In the genomic region with DNA sequence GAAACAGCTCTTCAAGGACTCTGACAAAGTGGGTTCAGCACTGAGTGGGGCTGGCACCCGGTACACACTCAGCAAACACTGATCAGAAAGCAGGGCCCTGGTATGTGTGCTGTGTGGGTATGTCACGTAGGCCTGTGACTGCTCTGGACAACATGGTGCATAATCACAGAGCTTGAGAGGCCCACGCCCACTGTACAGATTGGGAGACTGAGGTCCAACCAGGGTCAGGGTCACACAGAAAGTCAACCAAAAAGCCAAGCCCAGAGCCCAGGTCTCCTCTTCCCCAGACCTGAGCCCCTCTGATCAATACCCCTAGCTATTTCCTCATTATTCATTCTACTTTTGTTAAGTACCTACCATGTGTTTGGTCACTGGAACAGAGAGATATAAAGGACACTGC, we compare ENCODE assay signal across 27 cellular contexts.
DNase-seq lines count a peak whose midpoint lies in the region; ATAC-seq, FAIRE-seq and TF ChIP-seq lines count a peak whose summit lies in the region.
"Had no signal": no experiment of that assay in that cellular context is flagged by ENCODE, and none has a peak within 500 bp of the region (broad histone marks: within the 10 kb centered on the region; RNA-seq: fewer than 3 reads in every experiment).

No MANE protein-coding gene starts in this region.

- H3K4me3 ChIP-seq in bronchial epithelial cell (ENCODE audit: low read depth, low read length) = no peak overlapping the region
- H3K4me3 ChIP-seq in neural progenitor cell = no peak overlapping the region
- no peak overlapping the region for H3K4me3 ChIP-seq in thyroid gland (replicated peaks in 1 of 3)
- H3K4me3 ChIP-seq: BLaER1 treated with 17β-estradiol and CSF1 and Interleukin-3, amounts not matched to agents 10 nM and 100 nM; GM12878 had no signal

- H3K79me2 ChIP-seq in neural progenitor cell (ENCODE audit: low read depth) = no peaks in the 10 kb centered on the region

- H3K9me3 ChIP-seq in neural progenitor cell (ENCODE audit: low read depth) (no peaks in the 10 kb centered on the region), thyroid gland (no peaks in the 10 kb centered on the region)
- H3K9me3 ChIP-seq: BLaER1 treated with 17β-estradiol and CSF1 and Interleukin-3, amounts not matched to agents 10 nM and 100 nM had no signal

- H3F3A ChIP-seq in neural progenitor cell (ENCODE audit: low read depth) = no peaks in the 10 kb centered on the region

- FAIRE-seq in bronchial epithelial cell (lab: Jason Lieb, UNC) = peak; percentile 72
- FAIRE-seq: A204.1, GM12878, GM12892, GM18507 had no signal

- H3K36me3 ChIP-seq in bronchial epithelial cell (ENCODE audit: control insufficient read depth, insufficient read depth, low read length) (no peaks in the 10 kb centered on the region), neural progenitor cell (no peaks in the 10 kb centered on the region), thyroid gland (no peaks in the 10 kb centered on the region)
- H3K36me3 ChIP-seq: BLaER1 treated with 17β-estradiol and CSF1 and Interleukin-3, amounts not matched to agents 10 nM and 100 nM had no signal

- no peak overlapping the region for H3K27ac Mint-ChIP-seq in neural progenitor cell
- H3K27ac Mint-ChIP-seq in activated CD4-positive, alpha-beta T cell treated with anti-CD3 and anti-CD28 coated beads for 36 hours = no peak overlapping the region
- H3K27ac Mint-ChIP-seq: B cell; CD14-positive monocyte; CD4-positive, alpha-beta memory T cell; CD4-positive, CD25-positive, alpha-beta regulatory T cell; CD8-positive, alpha-beta memory T cell had no signal

- H3K27ac ChIP-seq in C4-2B (peak overlapping the region; percentile 63), neural progenitor cell (no peak overlapping the region), thyroid gland (peak overlapping the region in 2 of 3 donors; percentile 58 to 85)
- H3K27ac ChIP-seq: BLaER1 treated with 17β-estradiol and CSF1 and Interleukin-3, amounts not matched to agents 10 nM and 100 nM had no signal

- intact Hi-C loops in thyroid gland (cut with DNase I) = no loop called here
- intact Hi-C loops in activated CD4-positive, alpha-beta T cell treated with anti-CD3 and anti-CD28 coated beads for 36 hours (cut with DNase I, micrococcal nuclease) = no loop called here

- peaks cover 30% of the 10 kb centered on the region for H3K27me3 Mint-ChIP-seq in neural progenitor cell (ENCODE audit: insufficient read depth, low read depth)
- H3K27me3 Mint-ChIP-seq in activated CD4-positive, alpha-beta T cell treated with anti-CD3 and anti-CD28 coated beads for 36 hours = no peaks in the 10 kb centered on the region

- no peaks in the 10 kb centered on the region for H3K36me3 Mint-ChIP-seq in neural progenitor cell
- H3K36me3 Mint-ChIP-seq in activated CD4-positive, alpha-beta T cell treated with anti-CD3 and anti-CD28 coated beads for 36 hours (ENCODE audit: low read depth) = no peaks in the 10 kb centered on the region
- H3K36me3 Mint-ChIP-seq: CD14-positive monocyte; CD4-positive, alpha-beta memory T cell; CD4-positive, CD25-positive, alpha-beta regulatory T cell; CD8-positive, alpha-beta memory T cell had no signal

- H3K9ac ChIP-seq in neural progenitor cell = no peak overlapping the region
- H3K9ac ChIP-seq: BLaER1 treated with 17β-estradiol and CSF1 and Interleukin-3, amounts not matched to agents 10 nM and 100 nM had no signal

- POLR2A ChIA-PET in activated CD4-positive, alpha-beta T cell treated with anti-CD3 and anti-CD28 coated beads for 36 hours (lab: Charles Lee) = interaction anchor here (0.7 kb wide), 1 partner anchor 167 kb away, joined by 3 read pairs; no protein-coding TSS in a partner anchor

- CTCF ChIA-PET in activated CD4-positive, alpha-beta T cell treated with anti-CD3 and anti-CD28 coated beads for 36 hours (lab: Charles Lee) = interaction anchor here (0.6 to 1.7 kb wide), 2 partner anchors 22 to 464 kb away, joined by 3 to 4 read pairs; no protein-coding TSS in a partner anchor

- no peak for ATAC-seq in GM21825 (IDR thresholded peaks at IDR 0.05; ENCODE audit: unreplicated experiment)
- ATAC-seq in activated CD4-positive, alpha-beta T cell treated with anti-CD3 and anti-CD28 coated beads for 36 hours = no peak
- ATAC-seq: GM12878 had no signal

- DNase-seq in bronchial epithelial cell (ENCODE audit: low read depth) (no peak), neural progenitor cell (ENCODE audit: low spot score) (no peak), thyroid gland (no peak), T1000 (lab: John Stamatoyannopoulos, UW) (no peak)
- DNase-seq in activated CD4-positive, alpha-beta T cell treated with anti-CD3 and anti-CD28 coated beads for 36 hours = no peak
- no peak for DNase-seq in activated naive CD4-positive, alpha-beta T cell treated with Interleukin-2 at 50 U/mL for 16 hours
- DNase-seq: 8988T; AML-193; CD4-positive, CD25-positive, alpha-beta regulatory T cell; CD8-positive, alpha-beta memory T cell; COR-L47; DMS 273 treated with DMSO at 0.1 percent for 48 hours; DMS153; DMS53; DND-41; EL; GDM1 had no signal

- H3K4me1 ChIP-seq in neural progenitor cell = peaks cover 11% of the 10 kb centered on the region
- H3K4me1 ChIP-seq in thyroid gland = peaks cover 9 to 13% of the 10 kb centered on the region in 2 donors
- H3K4me1 ChIP-seq: BLaER1 treated with 17β-estradiol and CSF1 and Interleukin-3, amounts not matched to agents 10 nM and 100 nM had no signal

- H4K20me1 ChIP-seq in neural progenitor cell (ENCODE audit: low read depth) = no peaks in the 10 kb centered on the region

- 66 to 82% methylated on average over 2 to 3 of the region's 3 CpGs for WGBS in thyroid gland, 2 donors

- H3K4me2 ChIP-seq in neural progenitor cell = peak overlapping the region; percentile 20
- H3K4me2 ChIP-seq: BLaER1 treated with 17β-estradiol and CSF1 and Interleukin-3, amounts not matched to agents 10 nM and 100 nM had no signal

- H3K9me3 Mint-ChIP-seq in neural progenitor cell = no peaks in the 10 kb centered on the region
- no peaks in the 10 kb centered on the region for H3K9me3 Mint-ChIP-seq in activated CD4-positive, alpha-beta T cell treated with anti-CD3 and anti-CD28 coated beads for 36 hours (ENCODE audit: low read depth)
- H3K9me3 Mint-ChIP-seq: CD14-positive monocyte; CD4-positive, alpha-beta memory T cell; CD8-positive, alpha-beta memory T cell had no signal

- peaks cover 8% of the 10 kb centered on the region for H3K4me1 Mint-ChIP-seq in neural progenitor cell
- H3K4me1 Mint-ChIP-seq in activated CD4-positive, alpha-beta T cell treated with anti-CD3 and anti-CD28 coated beads for 36 hours = peaks cover 3% of the 10 kb centered on the region
- H3K4me1 Mint-ChIP-seq: B cell; CD14-positive monocyte; CD4-positive, CD25-positive, alpha-beta regulatory T cell had no signal

- no peak overlapping the region for H3K4me3 Mint-ChIP-seq in neural progenitor cell
- H3K4me3 Mint-ChIP-seq in activated CD4-positive, alpha-beta T cell treated with anti-CD3 and anti-CD28 coated beads for 36 hours = no peak overlapping the region
- H3K4me3 Mint-ChIP-seq: B cell; CD14-positive monocyte; CD4-positive, alpha-beta memory T cell; CD4-positive, CD25-positive, alpha-beta regulatory T cell had no signal

- no peak for TF ChIP-seq CTCF in C4-2B (conservative IDR thresholded peaks at IDR 0.05)
- no peak for TF ChIP-seq CTCF in bronchial epithelial cell (IDR thresholded peaks at IDR 0.05; ENCODE audit: insufficient read depth, low read length, severe bottlenecking)
- no peak for TF ChIP-seq CTCF in neural progenitor cell (IDR thresholded peaks at IDR 0.05)
- no peak for TF ChIP-seq CTCF in thyroid gland (IDR thresholded peaks at IDR 0.05)

- no peaks in the 10 kb centered on the region for H3K27me3 ChIP-seq in bronchial epithelial cell (ENCODE audit: control insufficient read depth, insufficient read depth, low read length)
- no peaks in the 10 kb centered on the region for H3K27me3 ChIP-seq in neural progenitor cell
- H3K27me3 ChIP-seq in thyroid gland = no peaks in the 10 kb centered on the region
- H3K27me3 ChIP-seq: BLaER1 treated with 17β-estradiol and CSF1 and Interleukin-3, amounts not matched to agents 10 nM and 100 nM had no signal

- TF ChIP-seq POLR2A in thyroid gland (IDR thresholded peaks at IDR 0.05) = no peak

- no peak overlapping the region for H2AFZ ChIP-seq in neural progenitor cell (replicated peaks)
